ENCODE assay signal across 37 cellular contexts in genomic region chr21:37904879-37905278, GRCh38. TPM values are rescaled to one million over a fixed set of nuclear protein-coding genes. Genes with fewer than 3 reads are reported as not detected.
A peak's percentile ranks its signal among the peaks of the same experiment; 100 is the strongest.
DNase-seq lines count a peak whose midpoint lies in the region; ATAC-seq and TF ChIP-seq lines count a peak whose summit lies in the region.
"Had no signal": no experiment of that assay in that cellular context is flagged by ENCODE, and none has a peak within 500 bp of the region (broad histone marks: within the 10 kb centered on the region; RNA-seq: fewer than 3 reads in every experiment).

No MANE protein-coding gene starts in this region.

- H3K4me3 ChIP-seq in fibroblast of mammary gland (ENCODE audit: control insufficient read depth, low read depth, low read length): no peak overlapping the region
- H3K4me3 ChIP-seq: BLaER1 treated with 17β-estradiol and CSF1 and Interleukin-3, amounts not matched to agents 10 nM and 100 nM; coronary artery; K562; MG63; SK-N-MC; stomach; tibial nerve had no signal

- TF ChIP-seq CTCF in fibroblast of mammary gland (conservative IDR thresholded peaks at IDR 0.05; ENCODE audit: control insufficient read depth, insufficient read depth, low read depth, low read length): no peak

- ATAC-seq in GM21786 (IDR thresholded peaks at IDR 0.05; ENCODE audit: unreplicated experiment): no peak
- ATAC-seq: activated CD4-positive, CD25-positive, alpha-beta regulatory T cell treated with anti-CD3 and anti-CD28 coated beads, Interleukin-2, amount 50 U/mL, for 24 hours; HCT116; K562; left colon; T-helper 17 cell had no signal

- DNase-seq in GM03348 (ENCODE audit: low spot score): peak; percentile 32
- peak; percentile 1 for DNase-seq in NCI-H2029 (lab: John Stamatoyannopoulos, UW)
- DNase-seq in fibroblast of mammary gland (ENCODE audit: low read depth): peak; percentile 14
- DNase-seq in myocyte (ENCODE audit: low read depth): peak; percentile 24
- no peak for DNase-seq in NCI-H1436 treated with DMSO at 0.1 percent for 48 hours (lab: John Stamatoyannopoulos, UW)
- no peak for DNase-seq in NCI-H187 (lab: John Stamatoyannopoulos, UW)
- DNase-seq: ACHN; activated CD4-positive, alpha-beta T cell treated with anti-CD3 and anti-CD28 coated beads, Interleukin-2, amount 50 U/mL, for 48 hours; activated CD8-positive, alpha-beta memory T cell treated with anti-CD3 and anti-CD28 coated beads, Interleukin-2, amount 50 U/mL, for 4 hours; activated naive CD4-positive, alpha-beta T cell treated with anti-CD3 and anti-CD28 coated beads for 36 hours; amniotic stem cell; COR-L47; DMS53; effector memory CD4-positive, alpha-beta T cell; head of caudate nucleus; left colon; MG63; naive B cell; NCI-H1436; NCI-H2171 treated with DMSO at 0.1 percent for 48 hours; NCI-H69; stimulated activated CD4-positive, alpha-beta T cell treated with anti-CD3 and anti-CD28 coated beads, Interleukin-2, amount 100 ng/mL, for 24 hours; stomach; T-helper 17 cell had no signal

RNA-seq across cellular contexts. Expression of gene KCNJ6, which starts 11.4 kb away (rescaled TPM):
- total RNA-seq in myocyte: 18.3 and 19.4 TPM in 2 replicates
- polyA plus RNA-seq in myocyte (2012): 11.2 TPM
- total RNA-seq: activated naive CD4-positive, alpha-beta T cell treated with anti-CD3 and anti-CD28 coated beads for 36 hours; activated T-helper 1 cell treated with anti-CD3 and anti-CD28 coated beads, Interleukin-12 subunit alpha, Interleukin-12 subunit beta, Interleukin-2, Interleukin-4 antibody, amounts not matched to agents 30 ng/mL and 10 ng/mL and 1 ng/mL, durations not matched to agents 14 hours and 24 hours and 36 hours; fibroblast of villous mesenchyme; HT-29; mesenteric fat pad; RPMI7951; T-helper 17 cell; tibial nerve had no signal

Comparison
In these comparisons a context has a peak if more than half of its experiments do, and no peak if none do; other contexts are left out.
1. DNase-seq: peak in GM03348 (single experiment), NCI-H2029 (single experiment), fibroblast of mammary gland (single experiment) and myocyte (single experiment); none in NCI-H1436 treated with DMSO at 0.1 percent for 48 hours (single experiment) and NCI-H187 (0 of 2).